Comparison of ENCODE assay signal across 22 cellular contexts in the genomic region with DNA sequence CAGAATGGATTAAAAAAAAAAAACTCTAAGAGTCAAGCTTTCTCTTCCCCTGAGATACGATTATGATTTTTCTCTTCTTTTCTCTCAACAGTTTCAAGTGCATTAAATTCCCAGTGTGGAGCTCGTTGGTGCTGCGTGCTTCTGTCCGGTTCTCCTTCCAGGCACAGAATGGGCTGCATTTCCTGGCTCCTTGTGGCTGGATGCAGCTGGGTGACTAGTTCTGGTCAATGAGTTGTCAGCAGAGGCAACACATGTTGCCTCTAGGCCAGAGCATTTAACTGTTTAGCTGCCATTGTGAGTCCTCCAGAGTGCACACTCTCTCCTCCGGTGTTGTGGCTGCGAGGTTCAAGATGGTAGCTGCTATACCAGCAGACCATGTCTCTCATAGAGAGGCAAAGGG.
A peak's percentile ranks its signal among the peaks of the same experiment; 100 is the strongest.
DNase-seq lines count a peak whose midpoint lies in the region; ATAC-seq and FAIRE-seq lines count a peak whose summit lies in the region.
"Had no signal": no experiment of that assay in that cellular context is flagged by ENCODE, and none has a peak within 500 bp of the region (broad histone marks: within the 10 kb centered on the region; RNA-seq: fewer than 3 reads in every experiment).

No MANE protein-coding gene starts in this region.

- 45 to 60% (median 50%) methylated on average over 6 of the region's 6 CpGs for WGBS in small intestine, 3 donors

- H3K9me3 ChIP-seq in MG63 (no peaks in the 10 kb centered on the region), small intestine (ENCODE audit: control insufficient read depth, low read depth) (no peaks in the 10 kb centered on the region)
- H3K9me3 ChIP-seq: Peyer's patch had no signal

- H3K36me3 ChIP-seq in MG63 (no peaks in the 10 kb centered on the region), small intestine (ENCODE audit: control insufficient read depth in 2 of 2, insufficient read depth in 2 of 2, low read length in 2 of 2) (no peaks in the 10 kb centered on the region)
- H3K36me3 ChIP-seq: Peyer's patch had no signal

- DNase-seq in Ammon's horn (ENCODE audit: low spot score) (peak; percentile 23), MG63 (peak; percentile 70), head of caudate nucleus (peak in 23 of 42 donors; percentile 10 to 72 (median 39)), pons (ENCODE audit: low spot score) (peak; percentile 34), NCI-H1436 treated with DMSO at 0.1 percent for 48 hours (lab: John Stamatoyannopoulos, UW) (no peak), small intestine (no peak)
- DNase-seq: AML-193; CD8-positive, alpha-beta memory T cell; GDM1; Kasumi-1; NCI-H1092; NCI-H1436; NCI-H2029; NCI-H524 treated with DMSO at 0.1 percent for 48 hours; NCI-H82; Peyer's patch had no signal

- H3K27ac ChIP-seq in small intestine (ENCODE audit: low read depth in 1 of 2, low read length in 1 of 2), result no peak overlapping the region
- H3K27ac ChIP-seq: C4-2B, Peyer's patch had no signal

- intact Hi-C loops in head of caudate nucleus (cut with DNase I), result no loop called here

- no peak for FAIRE-seq in small intestine (lab: Jason Lieb, UNC)
- FAIRE-seq: GM18507, GM19239, H1 had no signal

- H3K4me1 ChIP-seq in small intestine (ENCODE audit: control insufficient read depth in 2 of 2, insufficient read depth in 1 of 2, low read depth in 1 of 2, low read length in 1 of 2), result no peaks in the 10 kb centered on the region
- H3K4me1 ChIP-seq: Peyer's patch had no signal

- no peak for ATAC-seq in GM18909 (IDR thresholded peaks at IDR 0.05; ENCODE audit: poor library complexity, unreplicated experiment)
- ATAC-seq: Right ventricle myocardium inferior had no signal

- no peak overlapping the region for H3K4me3 ChIP-seq in MG63
- no peak overlapping the region for H3K4me3 ChIP-seq in small intestine (ENCODE audit: low read depth in 1 of 2, low read length in 2 of 2)
- H3K4me3 ChIP-seq: Peyer's patch had no signal

- H3K27me3 ChIP-seq in MG63 (no peaks in the 10 kb centered on the region), small intestine (ENCODE audit: control insufficient read depth in 2 of 2, insufficient read depth in 2 of 2, low read length in 2 of 2) (peaks cover 0 to 3% of the 10 kb centered on the region in 2 donors)
- H3K27me3 ChIP-seq: Peyer's patch had no signal

Comparison
In these comparisons a context has a peak if more than half of its experiments do, and no peak if none do; other contexts are left out.
1. DNase-seq: peak in Ammon's horn (single experiment), MG63 (single experiment), head of caudate nucleus (23 of 42) and pons (single experiment); none in NCI-H1436 treated with DMSO at 0.1 percent for 48 hours (single experiment) and small intestine (single experiment).